ENCODE assay signal across 16 cellular contexts in genomic region chr2:9462872-9463697, GRCh38. TPM values are rescaled to one million over a fixed set of nuclear protein-coding genes. Genes with fewer than 3 reads are reported as not detected.
DNase-seq lines count a peak whose midpoint lies in the region; ATAC-seq and TF ChIP-seq lines count a peak whose summit lies in the region.
"Had no signal": no experiment of that assay in that cellular context is flagged by ENCODE, and none has a peak within 500 bp of the region (broad histone marks: within the 10 kb centered on the region; RNA-seq: fewer than 3 reads in every experiment).

No MANE protein-coding gene starts in this region.

- H3K27me3 Mint-ChIP-seq in H9 (ENCODE audit: low read depth) (no peaks in the 10 kb centered on the region), mesothelial cell of epicardium (ENCODE audit: low read depth) (no peaks in the 10 kb centered on the region)
- H3K27me3 Mint-ChIP-seq in T-helper 2 cell treated with Interferon-gamma antibody and Interleukin-4, amounts not matched to agents 5 μg/mL and 100 μg/mL, for 36 hours (ENCODE audit: low read depth), result no peaks in the 10 kb centered on the region
- H3K27me3 Mint-ChIP-seq: activated naive CD8-positive, alpha-beta T cell; T-cell had no signal

- H3K36me3 Mint-ChIP-seq in H9 (ENCODE audit: insufficient read depth in 1 of 3, low read depth in 3 of 3), result peaks cover 15 to 60% (median 51%) of the 10 kb centered on the region in 3 experiments; a peak in 6 of 7 replicates
- H3K36me3 Mint-ChIP-seq in mesothelial cell of epicardium, result peaks cover 24% of the 10 kb centered on the region
- peaks cover 28% of the 10 kb centered on the region for H3K36me3 Mint-ChIP-seq in T-helper 2 cell treated with Interferon-gamma antibody and Interleukin-4, amounts not matched to agents 5 μg/mL and 100 μg/mL, for 36 hours (ENCODE audit: low read depth)

- H3K79me2 ChIP-seq in H9 (ENCODE audit: insufficient read depth, low read length), result no peaks in the 10 kb centered on the region

- H4K5ac ChIP-seq in H9 (ENCODE audit: insufficient read length, low read depth, low read length), result no peak overlapping the region

- peak; percentile 29 to 72 for DNase-seq in NCI-H2081 (lab: John Stamatoyannopoulos, UW)
- no peak for DNase-seq in NCI-H2081 treated with DMSO at 0.1 percent for 48 hours (lab: John Stamatoyannopoulos, UW)
- no peak for DNase-seq in H9
- DNase-seq in NCI-H69 (lab: John Stamatoyannopoulos, UW), result peak; percentile 83
- DNase-seq in mesothelial cell of epicardium (ENCODE audit: low spot score in 2 of 2, unreplicated experiment in 2 of 2), result no peak
- no peak for DNase-seq in T-helper 2 cell treated with Interferon-gamma antibody and Interleukin-4, amounts not matched to agents 5 μg/mL and 100 μg/mL, for 36 hours (ENCODE audit: low spot score)
- DNase-seq in upper lobe of left lung, result no peak
- DNase-seq in mucosa of descending colon, result no peak
- DNase-seq: activated CD8-positive, alpha-beta memory T cell treated with anti-CD3 and anti-CD28 coated beads for 24 hours; DND-41; hippocampal formation; ovary; PC-9; stimulated activated CD4-positive, alpha-beta T cell treated with anti-CD3 and anti-CD28 coated beads, Interleukin-12 subunit alpha, Interleukin-12 subunit beta, amount 100 ng/mL, for 4 hours had no signal

- no peak for ATAC-seq in upper lobe of left lung (ENCODE audit: low FRiP score in 2 of 2)
- ATAC-seq in mucosa of descending colon, result no peak

- no peak overlapping the region for H2BK12ac ChIP-seq in H9 (ENCODE audit: insufficient read length, low read depth, low read length)

- H3K23ac ChIP-seq in H9 (ENCODE audit: insufficient read length, low read depth, low read length), result no peak overlapping the region

- intact Hi-C loops in mucosa of descending colon (cut with DNase I, micrococcal nuclease), result no loop called here

- H3K27ac Mint-ChIP-seq in H9, result peak overlapping the region; percentile 25 to 93 (median 39); a peak in 6 of 7 replicates
- H3K27ac Mint-ChIP-seq in mesothelial cell of epicardium, result peak overlapping the region; percentile 43
- no peak overlapping the region for H3K27ac Mint-ChIP-seq in T-helper 2 cell treated with Interferon-gamma antibody and Interleukin-4, amounts not matched to agents 5 μg/mL and 100 μg/mL, for 36 hours
- H3K27ac Mint-ChIP-seq: activated naive CD8-positive, alpha-beta T cell; T-cell had no signal

- H3K4me1 ChIP-seq in H9 (ENCODE audit: insufficient read depth, low read length) (no peaks in the 10 kb centered on the region), upper lobe of left lung (no peaks in the 10 kb centered on the region), mucosa of descending colon (ENCODE audit: low read depth) (no peaks in the 10 kb centered on the region)

- H3T11ph ChIP-seq in H9 (ENCODE audit: low read length), result no peak overlapping the region

- H3K14ac ChIP-seq in H9 (ENCODE audit: insufficient read depth, low read length), result no peak overlapping the region

- no peak overlapping the region for H3K4me3 ChIP-seq in upper lobe of left lung
- H3K4me3 ChIP-seq in mucosa of descending colon, result no peak overlapping the region
- H3K4me3 ChIP-seq: ovary, PC-9 had no signal

- H3K9ac ChIP-seq in H9 (ENCODE audit: extremely low read depth, insufficient read length, low read length), result no peak overlapping the region

- no peaks in the 10 kb centered on the region for H4K20me1 ChIP-seq in H9 (ENCODE audit: control insufficient read depth, insufficient read depth, insufficient read length)

- H4K8ac ChIP-seq in H9 (replicated peaks; ENCODE audit: insufficient read length, low read depth, low read length), result no peak overlapping the region

- H3K27ac ChIP-seq in H9 (ENCODE audit: insufficient read length, low read depth, low read length) (no peak overlapping the region), upper lobe of left lung (no peak overlapping the region)
- H3K27ac ChIP-seq: ovary, PC-9 had no signal

- peak overlapping the region in 1 of 2 experiments; percentile 39; a peak in 2 of 5 replicates for H3K4me3 Mint-ChIP-seq in H9
- H3K4me3 Mint-ChIP-seq in mesothelial cell of epicardium, result no peak overlapping the region
- H3K4me3 Mint-ChIP-seq in T-helper 2 cell treated with Interferon-gamma antibody and Interleukin-4, amounts not matched to agents 5 μg/mL and 100 μg/mL, for 36 hours, result no peak overlapping the region
- H3K4me3 Mint-ChIP-seq: activated naive CD8-positive, alpha-beta T cell; T-cell had no signal

- H3K4me2 ChIP-seq in H9 (ENCODE audit: insufficient read depth, insufficient read length, low read length), result no peak overlapping the region
- H3K4me2 ChIP-seq: PC-9 had no signal

- no peak overlapping the region for H3K4ac ChIP-seq in H9 (ENCODE audit: low read depth, low read length)

- H3K23me2 ChIP-seq in H9 (ENCODE audit: insufficient read length, low read depth, low read length, poor library complexity, severe bottlenecking), result no peaks in the 10 kb centered on the region

- H2AK5ac ChIP-seq in H9 (ENCODE audit: insufficient read length, low read length), result no peak overlapping the region

- H3K56ac ChIP-seq in H9 (ENCODE audit: insufficient read length, low read depth, low read length), result no peak overlapping the region

- H3K27me3 ChIP-seq in H9 (ENCODE audit: insufficient read depth, low read length), result no peaks in the 10 kb centered on the region
- H3K27me3 ChIP-seq in upper lobe of left lung, result no peaks in the 10 kb centered on the region
- H3K27me3 ChIP-seq: ovary had no signal

- no peaks in the 10 kb centered on the region for H3K9me3 ChIP-seq in H9 (ENCODE audit: control insufficient read depth, low read depth, low read length)
- H3K9me3 ChIP-seq in upper lobe of left lung, result no peaks in the 10 kb centered on the region
- no peaks in the 10 kb centered on the region for H3K9me3 ChIP-seq in mucosa of descending colon
- H3K9me3 ChIP-seq: ovary had no signal

- H2BK120ac ChIP-seq in H9 (ENCODE audit: low read depth, low read length, poor library complexity, severe bottlenecking), result no peak overlapping the region

- H2BK20ac ChIP-seq in H9 (ENCODE audit: low read depth, low read length, poor library complexity, severe bottlenecking), result no peak overlapping the region

- no peak overlapping the region for H4K91ac ChIP-seq in H9 (ENCODE audit: insufficient read length, low read depth, low read length)

- H2BK5ac ChIP-seq in H9 (ENCODE audit: insufficient read length, low read length), result no peak overlapping the region

- TF ChIP-seq EP300 in upper lobe of left lung (IDR thresholded peaks at IDR 0.05), result no peak

- H3K18ac ChIP-seq in H9 (ENCODE audit: insufficient read length, low read depth, low read length), result no peak overlapping the region

- TF ChIP-seq POLR2A in upper lobe of left lung (IDR thresholded peaks at IDR 0.05), result no peak

- H3K4me1 Mint-ChIP-seq in H9, result peaks cover 0 to 4% of the 10 kb centered on the region in 2 experiments; a peak in 1 of 4 replicates
- H3K4me1 Mint-ChIP-seq in mesothelial cell of epicardium, result no peaks in the 10 kb centered on the region
- H3K4me1 Mint-ChIP-seq in T-helper 2 cell treated with Interferon-gamma antibody and Interleukin-4, amounts not matched to agents 5 μg/mL and 100 μg/mL, for 36 hours (ENCODE audit: low read depth), result peaks cover 5% of the 10 kb centered on the region
- H3K4me1 Mint-ChIP-seq: T-cell had no signal

- no peak for TF ChIP-seq CTCF in H9 (conservative IDR thresholded peaks at IDR 0.05)
- TF ChIP-seq CTCF in mesothelial cell of epicardium (IDR thresholded peaks at IDR 0.05; ENCODE audit: unreplicated experiment), result no peak
- no peak for TF ChIP-seq CTCF in upper lobe of left lung (IDR thresholded peaks at IDR 0.05)
- TF ChIP-seq CTCF in mucosa of descending colon (IDR thresholded peaks at IDR 0.05), result no peak

- H3K9me3 Mint-ChIP-seq in H9 (no peaks in the 10 kb centered on the region), mesothelial cell of epicardium (no peaks in the 10 kb centered on the region)
- no peaks in the 10 kb centered on the region for H3K9me3 Mint-ChIP-seq in T-helper 2 cell treated with Interferon-gamma antibody and Interleukin-4, amounts not matched to agents 5 μg/mL and 100 μg/mL, for 36 hours
- H3K9me3 Mint-ChIP-seq: T-cell had no signal

- H2BK15ac ChIP-seq in H9 (ENCODE audit: low read depth, low read length), result no peak overlapping the region

- WGBS in H9 (ENCODE audit: extremely low coverage, insufficient read length, low lambda C conversion rate), result no CpG with 5 or more reads among the region's 6 CpGs
- WGBS in upper lobe of left lung, 2 donors, result 78 to 91% methylated on average over 6 of the region's 6 CpGs

- H2AFZ ChIP-seq in H9 (ENCODE audit: low read length), result no peak overlapping the region
- H2AFZ ChIP-seq: PC-9 had no signal

- H3K36me3 ChIP-seq in upper lobe of left lung, result peaks cover 0 to 51% (median 10%) of the 10 kb centered on the region in 4 donors
- no peaks in the 10 kb centered on the region for H3K36me3 ChIP-seq in mucosa of descending colon (ENCODE audit: low read depth)
- H3K36me3 ChIP-seq: ovary had no signal

- no peaks in the 10 kb centered on the region for H3K79me1 ChIP-seq in H9 (ENCODE audit: insufficient read depth, low read depth, low read length, poor library complexity, severe bottlenecking)

RNA-seq across cellular contexts. Expression of gene IAH1, which starts 11.3 kb away (rescaled TPM):
- total RNA-seq in H9 (2021) (23.8 and 25.6 TPM in 2 replicates), mesothelial cell of epicardium (39.7 to 42.7 TPM (median 41.6 TPM) in 3 replicates), upper lobe of left lung (10 to 100 TPM; 16.1 to 46.1 (median 39.3) TPM), mucosa of descending colon (10 to 100 TPM; 36.9 to 58.4 (median 49.3) TPM)

RNA-seq across cellular contexts. Expression of gene CPSF3, which starts 39.6 kb away (rescaled TPM):
- total RNA-seq in H9 (2021) (89.5 and 95.5 TPM in 2 replicates), mesothelial cell of epicardium (44.9 to 47.3 TPM (median 45.1 TPM) in 3 replicates), upper lobe of left lung (10 to 100 TPM; 11.3 to 41.0 (median 22.5) TPM), mucosa of descending colon (10 to 100 TPM; 20.0 to 26.2 (median 20.9) TPM)

RNA-seq across cellular contexts. Expression of gene ITGB1BP1, which starts 39.8 kb away (rescaled TPM):
- 38.7 and 38.9 TPM in 2 replicates for total RNA-seq in H9 (2021)
- total RNA-seq in mesothelial cell of epicardium, result 35.9 to 39.8 TPM (median 38.0 TPM) in 3 replicates
- total RNA-seq in upper lobe of left lung, result 10 to 100 TPM; 25.1 to 87.2 (median 39.1) TPM
- total RNA-seq in mucosa of descending colon, result 10 to 100 TPM; 34.7 to 78.3 (median 41.0) TPM

Comparison
In these comparisons a context has a peak if more than half of its experiments do, and no peak if none do; other contexts are left out.
1. DNase-seq: peak in NCI-H2081 (2 of 2) and NCI-H69 (single experiment); none in NCI-H2081 treated with DMSO at 0.1 percent for 48 hours (single experiment), H9 (single experiment), mesothelial cell of epicardium (0 of 2), T-helper 2 cell treated with Interferon-gamma antibody and Interleukin-4, amounts not matched to agents 5 μg/mL and 100 μg/mL, for 36 hours (single experiment), upper lobe of left lung (0 of 2) and mucosa of descending colon (0 of 3).